Comparison of ENCODE assay signal across 14 cellular contexts in the genomic region with DNA sequence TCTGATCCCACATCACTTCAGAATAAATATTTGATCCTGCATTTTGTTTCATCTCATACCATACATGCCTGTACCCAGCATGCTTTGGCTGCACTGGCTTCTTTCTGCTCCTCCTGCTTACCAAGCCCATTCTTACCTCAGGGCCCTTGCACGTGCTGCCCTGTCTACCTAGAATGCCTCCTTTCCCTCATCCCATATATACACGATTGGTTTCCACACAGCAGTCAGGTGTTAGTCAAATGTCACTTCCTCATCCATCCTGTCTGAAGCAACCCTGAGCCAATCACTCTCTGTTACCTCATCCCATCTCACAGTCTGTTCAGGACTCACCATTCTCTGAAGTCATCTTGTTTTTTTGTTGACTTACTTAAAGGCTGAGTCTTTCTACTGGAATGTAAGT. TPM values are rescaled to one million over a fixed set of nuclear protein-coding genes. Genes with fewer than 3 reads are reported as not detected.
DNase-seq lines count a peak whose midpoint lies in the region; FAIRE-seq and TF ChIP-seq lines count a peak whose summit lies in the region.
"Had no signal": no experiment of that assay in that cellular context is flagged by ENCODE, and none has a peak within 500 bp of the region (broad histone marks: within the 10 kb centered on the region; RNA-seq: fewer than 3 reads in every experiment).

No MANE protein-coding gene starts in this region.

- no peaks in the 10 kb centered on the region for H3K27me3 ChIP-seq in ACC112 (ENCODE audit: insufficient read depth, low read length)
- H3K27me3 ChIP-seq in brain microvascular endothelial cell (replicated peaks), result no peaks in the 10 kb centered on the region
- H3K27me3 ChIP-seq in uterus, result no peaks in the 10 kb centered on the region
- H3K27me3 ChIP-seq: gastroesophageal sphincter had no signal

- intact Hi-C loops in uterus (cut with DNase I; ENCODE audit: low total_unique reads), result no loop called here

- FAIRE-seq in H54 (lab: Jason Lieb, UNC), result peak; percentile 33

- no peak for DNase-seq in H54 (ENCODE audit: insufficient read length, low spot score)
- peak; percentile 55 for DNase-seq in brain microvascular endothelial cell
- DNase-seq in kidney tubule cell (ENCODE audit: low spot score), result peak; percentile 78
- no peak for DNase-seq in uterus
- DNase-seq in middle frontal gyrus (ENCODE audit: extremely low spot score, low spot score), result no peak
- DNase-seq in globus pallidus (ENCODE audit: low spot score), result no peak
- DNase-seq in medulla oblongata (ENCODE audit: extremely low spot score), result no peak
- DNase-seq: activated gamma-delta T cell; NCI-H2029 treated with DMSO at 0.1 percent for 48 hours; nucleus accumbens; stimulated activated CD8-positive, alpha-beta memory T cell treated with anti-CD3 and anti-CD28 coated beads, Interleukin-4, amount 100 ng/mL, for 48 hours; T-helper 17 cell had no signal

- H3K4me1 ChIP-seq in ACC112 (ENCODE audit: control insufficient read depth, insufficient read depth, low read length, unreplicated experiment) (peaks cover 23% of the 10 kb centered on the region), uterus (no peaks in the 10 kb centered on the region)

- in situ Hi-C loops in brain microvascular endothelial cell (cut with HindIII; ENCODE audit: low pct_ligation_motif_present, low sequenced_read_pairs), result no loop called here

- peaks cover 9% of the 10 kb centered on the region; the same call in 1 of the 2 replicates for H3K36me3 ChIP-seq in ACC112 (ENCODE audit: insufficient read depth, low read length)
- peaks cover 3% of the 10 kb centered on the region for H3K36me3 ChIP-seq in brain microvascular endothelial cell (replicated peaks)
- H3K36me3 ChIP-seq in uterus, result no peaks in the 10 kb centered on the region

- peak overlapping the region; percentile 56; the same call in 1 of the 2 replicates for H3K27ac ChIP-seq in ACC112 (ENCODE audit: low read depth, low read length)
- H3K27ac ChIP-seq in brain microvascular endothelial cell, result peak overlapping the region; percentile 35
- H3K27ac ChIP-seq in uterus, result no peak overlapping the region
- H3K27ac ChIP-seq: gastroesophageal sphincter had no signal

- H3K9me3 ChIP-seq in uterus, result no peaks in the 10 kb centered on the region
- H3K9me3 ChIP-seq: gastroesophageal sphincter had no signal

- no peak overlapping the region for H2AFZ ChIP-seq in ACC112 (ENCODE audit: low read length, unreplicated experiment)

- peaks cover 27% of the 10 kb centered on the region for H3K79me2 ChIP-seq in ACC112 (ENCODE audit: control insufficient read depth, insufficient read depth, low read length, unreplicated experiment)

- TF ChIP-seq POLR2A in H54 (IDR thresholded peaks at IDR 0.05; ENCODE audit: low read depth, low read length), result no peak
- TF ChIP-seq POLR2A in uterus (IDR thresholded peaks at IDR 0.05), result no peak

- H3K4me3 ChIP-seq in ACC112 (ENCODE audit: low read depth, low read length), result no peak overlapping the region
- H3K4me3 ChIP-seq in brain microvascular endothelial cell (ENCODE audit: low read depth, low read length), result no peak overlapping the region
- no peak overlapping the region for H3K4me3 ChIP-seq in uterus
- H3K4me3 ChIP-seq: gastroesophageal sphincter had no signal

- TF ChIP-seq CTCF in brain microvascular endothelial cell (IDR thresholded peaks at IDR 0.05; ENCODE audit: low read depth, low read length, missing control alignments) (no peak), uterus (IDR thresholded peaks at IDR 0.05) (no peak)

RNA-seq across cellular contexts. Expression of a gene that starts 30.3 kb away (rescaled TPM):
- total RNA-seq in uterus, result 100 to 1,000 TPM in 3 of 4 donors, 10 to 100 TPM in 1; 98.2 to 350 (median 136) TPM

Comparison
In these comparisons a context has a peak if more than half of its experiments do, and no peak if none do; other contexts are left out.
1. H3K27ac ChIP-seq: peak in ACC112 (single experiment) and brain microvascular endothelial cell (single experiment); none in uterus (0 of 2).
2. DNase-seq: peak in brain microvascular endothelial cell (single experiment) and kidney tubule cell (single experiment); none in H54 (single experiment), uterus (0 of 2), middle frontal gyrus (single experiment), globus pallidus (single experiment) and medulla oblongata (single experiment).